Comparison of ENCODE assay signal across 24 cellular contexts in genomic region chr10:121325490-121326231, GRCh38.
A peak's percentile ranks its signal among the peaks of the same experiment; 100 is the strongest.
DNase-seq lines count a peak whose midpoint lies in the region; ATAC-seq, FAIRE-seq and TF ChIP-seq lines count a peak whose summit lies in the region.
"Had no signal": no experiment of that assay in that cellular context is flagged by ENCODE, and none has a peak within 500 bp of the region (broad histone marks: within the 10 kb centered on the region; RNA-seq: fewer than 3 reads in every experiment).

No MANE protein-coding gene starts in this region.

- H3K4me1 ChIP-seq in keratinocyte (ENCODE audit: control insufficient read depth, extremely low read depth, insufficient read depth, low read length) (peaks cover 49% of the 10 kb centered on the region), transverse colon (peaks cover 0 to 16% (median 7%) of the 10 kb centered on the region in 4 donors)
- H3K4me1 ChIP-seq: body of pancreas, Peyer's patch had no signal

- peak overlapping the region; percentile 6 for H3K9ac ChIP-seq in keratinocyte (ENCODE audit: control insufficient read depth, extremely low read depth, insufficient read depth, low read length)

- H3K4me3 ChIP-seq in keratinocyte (ENCODE audit: control insufficient read depth in 2 of 3, extremely low read depth in 1 of 3, insufficient read depth in 2 of 3, low read depth in 1 of 3, low read length in 3 of 3) (no peak overlapping the region), transverse colon (no peak overlapping the region)
- H3K4me3 ChIP-seq: body of pancreas, GM12878, Peyer's patch, SK-N-MC, skin epidermis, thoracic aorta had no signal

- intact Hi-C loops in transverse colon (cut with DNase I; ENCODE audit: low total_unique reads) = no loop called here

- H3K9me3 ChIP-seq in keratinocyte (ENCODE audit: control insufficient read depth, low read depth, low read length) (no peaks in the 10 kb centered on the region), transverse colon (no peaks in the 10 kb centered on the region)
- H3K9me3 ChIP-seq: body of pancreas, Peyer's patch, thoracic aorta had no signal

- no peaks in the 10 kb centered on the region for H3K79me2 ChIP-seq in keratinocyte (ENCODE audit: control insufficient read depth, insufficient read depth, low read length)

- no peak for TF ChIP-seq CTCF in RWPE1 (conservative IDR thresholded peaks at IDR 0.05; ENCODE audit: low read depth)
- no peak for TF ChIP-seq CTCF in keratinocyte (optimal IDR thresholded peaks at IDR 0.05 in 1 of 3, IDR thresholded peaks at IDR 0.05 in 1 of 3, conservative IDR thresholded peaks at IDR 0.05 in 1 of 3; ENCODE audit: extremely low read depth in 1 of 3, insufficient read depth in 2 of 3, low read length in 3 of 3)
- no peak for TF ChIP-seq CTCF in transverse colon (IDR thresholded peaks at IDR 0.05)

- dilution Hi-C loops in keratinocyte (cut with MboI; ENCODE audit: extremely low pct_ligation_motif_present, low sequenced_read_pairs) = no loop called here

- peak; percentile 94 for FAIRE-seq in keratinocyte (lab: Jason Lieb, UNC)
- FAIRE-seq: GM12878 had no signal

- no peak overlapping the region for H3K4me3 Mint-ChIP-seq in activated T-cell treated with anti-CD3 and anti-CD28 coated beads, Interleukin-2, amount 50 U/mL, for 72 hours
- no peak overlapping the region for H3K4me3 Mint-ChIP-seq in immature natural killer cell
- H3K4me3 Mint-ChIP-seq: activated naive CD8-positive, alpha-beta T cell treated with anti-CD3 and anti-CD28 coated beads, Interleukin-2, amount 10 ng/mL, durations not matched to agents 7 days and 5 days; CD4-positive, alpha-beta T cell; WTC11 had no signal

- in situ Hi-C loops in transverse colon (cut with MboI; ENCODE audit: low pct_ligation_motif_present in 1 of 4, low pct_unique_long_range_greater_than_20kb in 1 of 4, low sequenced_read_pairs in 3 of 4) = no loop called here

- H4K20me1 ChIP-seq in keratinocyte (ENCODE audit: control insufficient read depth, extremely low read depth, insufficient read depth, low read length) = no peaks in the 10 kb centered on the region

- H3K4me1 Mint-ChIP-seq in activated T-cell treated with anti-CD3 and anti-CD28 coated beads, Interleukin-2, amount 50 U/mL, for 72 hours (ENCODE audit: low read depth) = no peaks in the 10 kb centered on the region
- no peaks in the 10 kb centered on the region for H3K4me1 Mint-ChIP-seq in immature natural killer cell
- H3K4me1 Mint-ChIP-seq: activated naive CD8-positive, alpha-beta T cell treated with anti-CD3 and anti-CD28 coated beads, Interleukin-2, amount 10 ng/mL, durations not matched to agents 7 days and 5 days had no signal

- no peaks in the 10 kb centered on the region for H3K27me3 Mint-ChIP-seq in activated T-cell treated with anti-CD3 and anti-CD28 coated beads, Interleukin-2, amount 50 U/mL, for 72 hours (ENCODE audit: low read depth)
- peaks cover 0 to 4% (median 2%) of the 10 kb centered on the region in 3 donors for H3K27me3 Mint-ChIP-seq in immature natural killer cell (ENCODE audit: low read depth in 3 of 3)
- H3K27me3 Mint-ChIP-seq: activated naive CD8-positive, alpha-beta T cell treated with anti-CD3 and anti-CD28 coated beads, Interleukin-2, amount 10 ng/mL, durations not matched to agents 7 days and 5 days; CD4-positive, alpha-beta T cell had no signal

- TF ChIP-seq EP300 in transverse colon (IDR thresholded peaks at IDR 0.05; ENCODE audit: low read depth) = no peak

- POLR2A ChIA-PET in RWPE1 (lab: Yijun Ruan, JAX; ENCODE audit: low non-redundant PET) = no interaction called here

- whole genome bisulfite sequencing in transverse colon (ENCODE audit: low coverage in 1 of 2), 2 donors = 55 to 61% methylated on average over 4 to 5 of the region's 5 CpGs

- H3K27ac Mint-ChIP-seq in activated T-cell treated with anti-CD3 and anti-CD28 coated beads, Interleukin-2, amount 50 U/mL, for 72 hours = no peak overlapping the region
- H3K27ac Mint-ChIP-seq in immature natural killer cell = no peak overlapping the region
- H3K27ac Mint-ChIP-seq: activated naive CD8-positive, alpha-beta T cell treated with anti-CD3 and anti-CD28 coated beads, Interleukin-2, amount 10 ng/mL, durations not matched to agents 7 days and 5 days; CD4-positive, alpha-beta T cell; WTC11 had no signal

- no peak for TF ChIP-seq POLR2A in transverse colon (IDR thresholded peaks at IDR 0.05)

- H3K27ac ChIP-seq in RWPE1 = peak overlapping the region; percentile 31; the same call in 1 of the 2 replicates
- H3K27ac ChIP-seq in keratinocyte (ENCODE audit: control insufficient read depth, insufficient read depth, low read length) = peak overlapping the region; percentile 80
- peak overlapping the region in 3 of 4 donors; percentile 17 to 60 (median 59) for H3K27ac ChIP-seq in transverse colon
- H3K27ac ChIP-seq: SK-N-MC, thoracic aorta had no signal

- ATAC-seq in HG02852 (IDR thresholded peaks at IDR 0.05; ENCODE audit: unreplicated experiment) = no peak
- no peak for ATAC-seq in activated T-cell treated with anti-CD3 and anti-CD28 coated beads, Interleukin-2, amount 50 U/mL, for 72 hours (replicated peaks in 1 of 2)
- ATAC-seq: GM12878 had no signal

- CTCF ChIA-PET in RWPE1 (lab: Yijun Ruan, JAX) = interaction anchor here (0.6 kb wide), 1 partner anchor 397 kb away, joined by 4 read pairs; no protein-coding TSS in a partner anchor

- H3K36me3 ChIP-seq in keratinocyte (ENCODE audit: control insufficient read depth in 2 of 2, extremely low read depth in 1 of 2, insufficient read depth in 2 of 2, low read length in 2 of 2) (no peaks in the 10 kb centered on the region), transverse colon (no peaks in the 10 kb centered on the region)
- H3K36me3 ChIP-seq: Peyer's patch, thoracic aorta had no signal

- H3K9me3 Mint-ChIP-seq in activated T-cell treated with anti-CD3 and anti-CD28 coated beads, Interleukin-2, amount 50 U/mL, for 72 hours = peaks cover 0 to 2% of the 10 kb centered on the region in 2 donors
- H3K9me3 Mint-ChIP-seq in immature natural killer cell = no peaks in the 10 kb centered on the region
- H3K9me3 Mint-ChIP-seq: activated naive CD8-positive, alpha-beta T cell treated with anti-CD3 and anti-CD28 coated beads, Interleukin-2, amount 10 ng/mL, durations not matched to agents 7 days and 5 days had no signal

- no peaks in the 10 kb centered on the region for H3K36me3 Mint-ChIP-seq in activated T-cell treated with anti-CD3 and anti-CD28 coated beads, Interleukin-2, amount 50 U/mL, for 72 hours (ENCODE audit: insufficient read depth in 2 of 2)
- H3K36me3 Mint-ChIP-seq in immature natural killer cell = no peaks in the 10 kb centered on the region
- H3K36me3 Mint-ChIP-seq: activated naive CD8-positive, alpha-beta T cell treated with anti-CD3 and anti-CD28 coated beads, Interleukin-2, amount 10 ng/mL, durations not matched to agents 7 days and 5 days had no signal

- no peak overlapping the region for H2AFZ ChIP-seq in keratinocyte (ENCODE audit: control insufficient read depth, low read length)

- DNase-seq in HT-29 (ENCODE audit: low spot score) (peak; percentile 74), RWPE1 (ENCODE audit: low spot score) (peak; percentile 90), keratinocyte (ENCODE audit: low read depth, low spot score) (no peak), transverse colon (no peak), immature natural killer cell (no peak), NCI-H82 treated with DMSO at 0.1 percent for 48 hours (lab: John Stamatoyannopoulos, UW; ENCODE audit: unreplicated experiment) (no peak)
- DNase-seq in activated T-cell treated with anti-CD3 and anti-CD28 coated beads, Interleukin-2, amount 50 U/mL, for 72 hours = no peak
- DNase-seq: activated CD4-positive, alpha-beta T cell treated with anti-CD3 and anti-CD28 coated beads, Interleukin-2, amount 50 U/mL, for 4 hours; activated CD8-positive, alpha-beta memory T cell treated with anti-CD3 and anti-CD28 coated beads, Interleukin-2, amount 50 U/mL, for 4 hours; activated naive CD8-positive, alpha-beta T cell treated with anti-CD3 and anti-CD28 coated beads, Interleukin-2, amount 10 ng/mL, durations not matched to agents 7 days and 5 days; CD4-positive, alpha-beta T cell; glutamatergic neuron; KG1; NCI-H1048; NCI-H2081; stimulated activated naive CD4-positive, alpha-beta T cell had no signal

- H3K4me2 ChIP-seq in keratinocyte (ENCODE audit: control insufficient read depth, extremely low read depth, insufficient read depth, low read depth, low read length) = peak overlapping the region; percentile 53

- H3K9me1 ChIP-seq in keratinocyte (ENCODE audit: control insufficient read depth, extremely low read depth, insufficient read depth, low read length) = no peaks in the 10 kb centered on the region

- no peaks in the 10 kb centered on the region for H3K27me3 ChIP-seq in keratinocyte (ENCODE audit: control insufficient read depth, extremely low read depth, insufficient read depth, low read length)
- H3K27me3 ChIP-seq in transverse colon = no peaks in the 10 kb centered on the region
- H3K27me3 ChIP-seq: body of pancreas, Peyer's patch had no signal

Comparison
In these comparisons a context has a peak if more than half of its experiments do, and no peak if none do; other contexts are left out.
1. DNase-seq: peak in HT-29 (single experiment) and RWPE1 (single experiment); none in keratinocyte (single experiment), transverse colon (single experiment), activated T-cell treated with anti-CD3 and anti-CD28 coated beads, Interleukin-2, amount 50 U/mL, for 72 hours (0 of 2), immature natural killer cell (0 of 3) and NCI-H82 treated with DMSO at 0.1 percent for 48 hours (single experiment).
2. Peak in every context shown above with its lines, with median percentiles within 50 percentile points of each other: H3K27ac ChIP-seq.